Comparison of ENCODE assay signal across 29 cellular contexts in genomic region chr12:1815814-1816729, GRCh38. TPM values are rescaled to one million over a fixed set of nuclear protein-coding genes. Genes with fewer than 3 reads are reported as not detected.
DNase-seq lines count a peak whose midpoint lies in the region; ATAC-seq and TF ChIP-seq lines count a peak whose summit lies in the region.
"Had no signal": no experiment of that assay in that cellular context is flagged by ENCODE, and none has a peak within 500 bp of the region (broad histone marks: within the 10 kb centered on the region; RNA-seq: fewer than 3 reads in every experiment).

No MANE protein-coding gene starts in this region.

- no peak overlapping the region for H3K4me3 Mint-ChIP-seq in nephron progenitor cell
- no peak overlapping the region for H3K4me3 Mint-ChIP-seq in activated CD4-positive, alpha-beta T cell treated with anti-CD3 and anti-CD28 coated beads, Interleukin-2, amount 10 ng/mL, durations not matched to agents 7 days and 5 days
- H3K4me3 Mint-ChIP-seq: activated naive CD8-positive, alpha-beta T cell treated with anti-CD3 and anti-CD28 coated beads for 36 hours; H9; stimulated activated naive B cell treated with anti-CD40 and anti-IgM and Interleukin-4, amounts not matched to agents 10 μg/mL and 1 μg/mL and 100 μg/mL, for 72 hours had no signal

- 0 out of 22 replicates have a peak, but pooled peaks cover 0 to 3% (median 0%) of the 10 kb centered on the region in 11 experiments for H3K9me3 ChIP-seq in BLaER1 treated with 17β-estradiol and CSF1 and Interleukin-3, amounts not matched to agents 10 nM and 100 nM (replicated peaks in 1 of 11)
- H3K9me3 ChIP-seq in right atrium auricular region, result no peaks in the 10 kb centered on the region
- H3K9me3 ChIP-seq: Caco-2, suprapubic skin, uterus had no signal

- no peaks in the 10 kb centered on the region for H4K20me1 ChIP-seq in BLaER1 treated with 17β-estradiol and CSF1 and Interleukin-3, amounts not matched to agents 10 nM and 100 nM

- H3K4me1 ChIP-seq in BLaER1 treated with 17β-estradiol and CSF1 and Interleukin-3, amounts not matched to agents 10 nM and 100 nM, result peaks cover 83 to 86% (median 84%) of the 10 kb centered on the region in 10 experiments
- H3K4me1 ChIP-seq in right atrium auricular region, result peaks cover 0 to 9% of the 10 kb centered on the region in 2 donors
- H3K4me1 ChIP-seq: uterus had no signal

- H3K4me1 Mint-ChIP-seq in nephron progenitor cell, result peaks cover 68% of the 10 kb centered on the region
- peaks cover 4% of the 10 kb centered on the region for H3K4me1 Mint-ChIP-seq in activated CD4-positive, alpha-beta T cell treated with anti-CD3 and anti-CD28 coated beads, Interleukin-2, amount 10 ng/mL, durations not matched to agents 7 days and 5 days

- H3K4me3 ChIP-seq in BLaER1 treated with 17β-estradiol and CSF1 and Interleukin-3, amounts not matched to agents 10 nM and 100 nM, result no peak overlapping the region
- no peak overlapping the region for H3K4me3 ChIP-seq in right atrium auricular region
- H3K4me3 ChIP-seq: suprapubic skin, uterus had no signal

- CTCF ChIA-PET in activated CD4-positive, alpha-beta T cell treated with anti-CD3 and anti-CD28 coated beads, Interleukin-2, amount 10 ng/mL, durations not matched to agents 7 days and 5 days (lab: Charles Lee), result interaction anchor here (1.3 to 2.7 kb wide), 2 partner anchors 10 to 18 kb away, joined by 3 to 6 read pairs; no protein-coding TSS in a partner anchor

- H3K36me3 Mint-ChIP-seq in nephron progenitor cell (ENCODE audit: low read depth), result no peaks in the 10 kb centered on the region
- no peaks in the 10 kb centered on the region for H3K36me3 Mint-ChIP-seq in activated CD4-positive, alpha-beta T cell treated with anti-CD3 and anti-CD28 coated beads, Interleukin-2, amount 10 ng/mL, durations not matched to agents 7 days and 5 days (ENCODE audit: low read depth)
- H3K36me3 Mint-ChIP-seq: activated naive CD8-positive, alpha-beta T cell treated with anti-CD3 and anti-CD28 coated beads for 36 hours; stimulated activated naive B cell treated with anti-CD40 and anti-IgM and Interleukin-4, amounts not matched to agents 10 μg/mL and 1 μg/mL and 100 μg/mL, for 72 hours had no signal

- DNase-seq in MV-4-11 (lab: John Stamatoyannopoulos, UW) (peak; percentile 49), nephron progenitor cell (no peak), right atrium auricular region (ENCODE audit: low spot score) (no peak)
- DNase-seq in activated CD4-positive, alpha-beta T cell treated with anti-CD3 and anti-CD28 coated beads, Interleukin-2, amount 10 ng/mL, durations not matched to agents 7 days and 5 days, result no peak
- no peak for DNase-seq in activated T-cell treated with anti-CD3 and anti-CD28 coated beads, Interleukin-2, amount 50 U/mL, for 1 hour
- DNase-seq: activated CD4-positive, alpha-beta T cell treated with anti-CD3 and anti-CD28 coated beads, Interleukin-2, amount 50 U/mL, for 48 hours; activated CD4-positive, CD25-positive, alpha-beta regulatory T cell; activated CD8-positive, alpha-beta memory T cell treated with anti-CD3 and anti-CD28 coated beads, Interleukin-2, amount 50 U/mL, for 48 hours; activated naive CD8-positive, alpha-beta T cell treated with anti-CD3 and anti-CD28 coated beads for 36 hours; C1 segment of cervical spinal cord; Caco-2; cerebellar nuclear complex; DMS79 treated with DMSO at 0.1 percent for 48 hours; H9; head of caudate nucleus; NCI-H1694; NCI-H2171; retina; stimulated activated CD4-positive, alpha-beta T cell treated with anti-CD3 and anti-CD28 coated beads, Interleukin-2, amount 100 ng/mL, for 48 hours; stimulated activated naive B cell treated with anti-CD40 and anti-IgM and Interleukin-4, amounts not matched to agents 10 μg/mL and 1 μg/mL and 100 μg/mL, for 72 hours; uterus had no signal

- ATAC-seq in GM19397 (IDR thresholded peaks at IDR 0.05; ENCODE audit: unreplicated experiment), result no peak
- ATAC-seq: stimulated activated naive B cell treated with anti-CD40 and anti-IgM and Interleukin-4, amounts not matched to agents 10 μg/mL and 1 μg/mL and 100 μg/mL, for 72 hours had no signal

- peaks cover 0 to 19% (median 0%) of the 10 kb centered on the region in 11 experiments; a peak in 9 of 22 replicates for H3K27me3 ChIP-seq in BLaER1 treated with 17β-estradiol and CSF1 and Interleukin-3, amounts not matched to agents 10 nM and 100 nM
- H3K27me3 ChIP-seq in right atrium auricular region, result no peaks in the 10 kb centered on the region
- H3K27me3 ChIP-seq: uterus had no signal

- peak overlapping the region in 9 of 11 experiments; percentile 92 to 100 (median 97); a peak in 19 of 22 replicates for H3K27ac ChIP-seq in BLaER1 treated with 17β-estradiol and CSF1 and Interleukin-3, amounts not matched to agents 10 nM and 100 nM
- H3K27ac ChIP-seq in VCaP (peak overlapping the region; percentile 70), right atrium auricular region (no peak overlapping the region)
- H3K27ac ChIP-seq: RWPE1, suprapubic skin, uterus had no signal

- no peaks in the 10 kb centered on the region for H3K36me3 ChIP-seq in BLaER1 treated with 17β-estradiol and CSF1 and Interleukin-3, amounts not matched to agents 10 nM and 100 nM
- no peaks in the 10 kb centered on the region for H3K36me3 ChIP-seq in right atrium auricular region
- H3K36me3 ChIP-seq: suprapubic skin, uterus had no signal

- POLR2A ChIA-PET in activated CD4-positive, alpha-beta T cell treated with anti-CD3 and anti-CD28 coated beads, Interleukin-2, amount 10 ng/mL, durations not matched to agents 7 days and 5 days (lab: Charles Lee), result no interaction called here

- TF ChIP-seq CTCF in VCaP (conservative IDR thresholded peaks at IDR 0.05) (no peak), nephron progenitor cell (IDR thresholded peaks at IDR 0.05) (no peak), right atrium auricular region (IDR thresholded peaks at IDR 0.05) (no peak)

- H3K4me2 ChIP-seq in BLaER1 treated with 17β-estradiol and CSF1 and Interleukin-3, amounts not matched to agents 10 nM and 100 nM, result peak overlapping the region; percentile 77 to 99 (median 97)

- H3K9me3 Mint-ChIP-seq in nephron progenitor cell, result peaks cover 10% of the 10 kb centered on the region
- no peaks in the 10 kb centered on the region for H3K9me3 Mint-ChIP-seq in activated CD4-positive, alpha-beta T cell treated with anti-CD3 and anti-CD28 coated beads, Interleukin-2, amount 10 ng/mL, durations not matched to agents 7 days and 5 days
- H3K9me3 Mint-ChIP-seq: activated naive CD8-positive, alpha-beta T cell treated with anti-CD3 and anti-CD28 coated beads for 36 hours; stimulated activated naive B cell treated with anti-CD40 and anti-IgM and Interleukin-4, amounts not matched to agents 10 μg/mL and 1 μg/mL and 100 μg/mL, for 72 hours had no signal

- peaks cover 66% of the 10 kb centered on the region for H3K27me3 Mint-ChIP-seq in nephron progenitor cell (ENCODE audit: low read depth, poor library complexity)
- peaks cover 25% of the 10 kb centered on the region for H3K27me3 Mint-ChIP-seq in activated CD4-positive, alpha-beta T cell treated with anti-CD3 and anti-CD28 coated beads, Interleukin-2, amount 10 ng/mL, durations not matched to agents 7 days and 5 days

- H3K9ac ChIP-seq in BLaER1 treated with 17β-estradiol and CSF1 and Interleukin-3, amounts not matched to agents 10 nM and 100 nM, result peak overlapping the region in 10 of 11 experiments; percentile 3 to 97 (median 48); a peak in 17 of 22 replicates

- H3K27ac Mint-ChIP-seq in nephron progenitor cell, result peak overlapping the region; percentile 83
- no peak overlapping the region for H3K27ac Mint-ChIP-seq in activated CD4-positive, alpha-beta T cell treated with anti-CD3 and anti-CD28 coated beads, Interleukin-2, amount 10 ng/mL, durations not matched to agents 7 days and 5 days
- H3K27ac Mint-ChIP-seq: activated naive CD8-positive, alpha-beta T cell treated with anti-CD3 and anti-CD28 coated beads for 36 hours; H9; stimulated activated naive B cell treated with anti-CD40 and anti-IgM and Interleukin-4, amounts not matched to agents 10 μg/mL and 1 μg/mL and 100 μg/mL, for 72 hours had no signal

RNA-seq across cellular contexts. Expression of gene LRTM2, which starts 4.3 kb away (rescaled TPM):
- not detected for total RNA-seq in activated CD4-positive, alpha-beta T cell treated with anti-CD3 and anti-CD28 coated beads, Interleukin-2, amount 10 ng/mL, durations not matched to agents 7 days and 5 days
- not detected for total RNA-seq in right atrium auricular region
- total RNA-seq: A673; activated naive CD8-positive, alpha-beta T cell treated with anti-CD3 and anti-CD28 coated beads for 36 hours; Caco-2; H9; M059J; osteoblast; uterus had no signal

Comparison
In these comparisons a context has a peak if more than half of its experiments do, and no peak if none do; other contexts are left out.
1. H3K27ac ChIP-seq: peak in BLaER1 treated with 17β-estradiol and CSF1 and Interleukin-3, amounts not matched to agents 10 nM and 100 nM (9 of 11) and VCaP (single experiment); none in right atrium auricular region (0 of 2).